9 cellular contexts compared by ENCODE assay signal in the genomic region with DNA sequence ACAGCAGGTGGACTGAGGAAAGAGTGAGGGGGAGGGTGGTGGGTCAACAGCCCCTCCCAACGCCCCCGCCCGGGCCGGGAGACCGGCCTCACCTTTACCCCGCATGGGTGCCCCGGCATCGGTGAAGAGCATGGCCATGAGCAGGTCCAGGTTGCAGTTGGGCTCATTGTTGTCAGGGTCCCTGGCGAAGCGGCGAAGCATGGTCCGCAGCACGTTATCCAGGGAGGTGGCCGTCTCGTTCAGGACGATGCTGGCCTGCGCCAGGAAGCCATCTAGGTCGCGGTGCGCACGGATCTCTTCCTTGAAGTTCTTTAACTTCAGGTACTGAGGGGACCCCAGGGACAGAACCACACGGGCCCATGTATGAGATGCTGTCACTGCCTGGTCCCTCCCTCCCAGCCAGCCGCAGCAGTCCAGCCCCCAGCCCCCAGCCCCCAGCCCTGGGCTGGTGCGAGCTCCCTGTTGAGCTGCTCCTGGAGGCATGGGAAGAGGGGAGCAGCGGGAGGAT.
"Had no signal": no experiment of that assay in that cellular context is flagged by ENCODE, and none has a peak within 500 bp of the region (broad histone marks: within the 10 kb centered on the region; RNA-seq: fewer than 3 reads in every experiment).

No MANE protein-coding gene starts in this region.

- H3K9ac ChIP-seq: GM23248 had no signal

- H2AFZ ChIP-seq: GM23248 had no signal

- H3K27ac ChIP-seq: GM23248, HL-60 had no signal

- ATAC-seq: HCT116, K562 had no signal

- H3K4me3 ChIP-seq: GM23248, HAP-1, K562 had no signal

- FAIRE-seq: K562 had no signal

- H3K9me3 ChIP-seq: HAP-1 had no signal

- DNase-seq: GM23248, GOT3, H7, HFFc6, IMR-90 had no signal
